ENCODE assay signal across 18 cellular contexts in the genomic region with DNA sequence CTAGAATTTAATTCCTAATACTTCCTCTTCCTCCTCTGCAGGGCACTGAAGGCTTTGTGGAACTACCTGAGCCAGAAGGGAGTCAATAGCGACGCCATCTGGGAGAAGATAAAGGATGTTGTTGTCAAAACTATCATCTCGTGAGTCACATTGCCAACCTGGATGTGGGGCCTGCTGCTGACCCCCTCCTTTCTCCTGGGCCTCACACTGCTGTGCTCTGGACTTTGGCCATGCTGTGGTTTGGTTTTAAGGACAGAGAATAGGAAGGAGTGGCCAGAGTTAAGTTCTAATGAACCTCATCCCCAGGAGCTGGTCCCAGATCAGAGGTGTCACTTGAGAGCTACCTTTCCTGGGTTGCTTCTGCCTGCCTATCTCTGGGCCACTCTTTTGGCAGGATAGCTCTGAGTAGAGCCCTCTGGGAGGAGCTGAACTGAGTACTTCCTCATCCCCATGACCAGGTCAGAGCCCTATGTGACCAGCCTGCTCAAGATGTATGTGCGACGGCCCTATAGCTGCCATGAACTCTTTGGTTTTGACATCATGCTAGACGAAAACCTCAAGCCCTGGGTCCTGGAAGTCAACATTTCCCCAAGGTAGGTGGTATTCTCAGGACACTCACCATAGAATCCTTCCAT. TPM values are rescaled to one million over a fixed set of nuclear protein-coding genes. Genes with fewer than 3 reads are reported as not detected.
DNase-seq lines count a peak whose midpoint lies in the region; ATAC-seq, FAIRE-seq and TF ChIP-seq lines count a peak whose summit lies in the region.
"Had no signal": no experiment of that assay in that cellular context is flagged by ENCODE, and none has a peak within 500 bp of the region (broad histone marks: within the 10 kb centered on the region; RNA-seq: fewer than 3 reads in every experiment).

No MANE protein-coding gene starts in this region.

- H4K8ac ChIP-seq in H9 (replicated peaks; ENCODE audit: insufficient read length, low read depth, low read length): no peak overlapping the region

- no peaks in the 10 kb centered on the region for H3K9me3 Mint-ChIP-seq in stimulated activated effector memory CD8-positive, alpha-beta T cell treated with anti-CD3 and anti-CD28 coated beads, Interleukin-12 subunit alpha, Interleukin-12 subunit beta, amount 100 ng/mL, for 72 hours
- no peaks in the 10 kb centered on the region for H3K9me3 Mint-ChIP-seq in H9
- H3K9me3 Mint-ChIP-seq: CD8-positive, alpha-beta T cell had no signal

- H3K27me3 ChIP-seq in HepG2 (ENCODE audit: control insufficient read depth in 1 of 2, insufficient read depth in 2 of 2, low read length in 2 of 2) (no peaks in the 10 kb centered on the region), H9 (ENCODE audit: insufficient read depth, low read length) (no peaks in the 10 kb centered on the region)

- 38% methylated on average over 6 of the region's 6 CpGs for WGBS in HepG2 (ENCODE audit: low lambda C conversion rate)
- WGBS in H9 (ENCODE audit: extremely low coverage, insufficient read length, low lambda C conversion rate): no CpG with 5 or more reads among the region's 6 CpGs

- H2AK5ac ChIP-seq in H9 (ENCODE audit: insufficient read length, low read length): no peak overlapping the region

- CTCF ChIA-PET in HepG2 (lab: Yijun Ruan, JAX; ENCODE audit: low intra/inter-chr PET ratio, low total read pairs): interaction anchor here (1.4 to 1.6 kb wide), 3 partner anchors 17 to 99 kb away, joined by 5 to 10 read pairs (median 6); no protein-coding TSS in a partner anchor

- H2BK5ac ChIP-seq in H9 (ENCODE audit: insufficient read length, low read length): no peak overlapping the region

- TF ChIP-seq EP300 in HepG2 (IDR thresholded peaks at IDR 0.05; ENCODE audit: low read depth in 2 of 2, low read length in 2 of 2) (peak; percentile 70 to 87; a peak in 3 of 4 replicates), HepG2 (CRISPR knock-in tag; IDR thresholded peaks at IDR 0.05; ENCODE audit: borderline replicate concordance) (peak; percentile 77)

- POLR2A ChIA-PET in HepG2 (lab: Yijun Ruan, JAX): interaction anchor here (0.5 to 8.6 kb wide), 13 partner anchors 8 to 101 kb away, joined by 3 to 218 read pairs (median 4); partner anchors contain the start of gene CYP27A1

- no peaks in the 10 kb centered on the region for H3K79me1 ChIP-seq in H9 (ENCODE audit: insufficient read depth, low read depth, low read length, poor library complexity, severe bottlenecking)

- H2BK15ac ChIP-seq in H9 (ENCODE audit: low read depth, low read length): no peak overlapping the region

- TF ChIP-seq CTCF in HepG2 (CRISPR knock-in tag; IDR thresholded peaks at IDR 0.05): peak; percentile 80
- TF ChIP-seq CTCF in H9 (conservative IDR thresholded peaks at IDR 0.05): no peak

- peak overlapping the region; percentile 45 for H3K27ac Mint-ChIP-seq in stimulated activated effector memory CD8-positive, alpha-beta T cell treated with anti-CD3 and anti-CD28 coated beads, Interleukin-12 subunit alpha, Interleukin-12 subunit beta, amount 100 ng/mL, for 72 hours
- no peak overlapping the region for H3K27ac Mint-ChIP-seq in H9
- H3K27ac Mint-ChIP-seq: B cell; CD8-positive, alpha-beta T cell had no signal

- peak; percentile 87 for FAIRE-seq in HepG2 (lab: Jason Lieb, UNC)
- FAIRE-seq: A204.1, D721Med, H1 had no signal

- H2AFZ ChIP-seq in HepG2 (ENCODE audit: low read length): no peak overlapping the region
- no peak overlapping the region for H2AFZ ChIP-seq in H9 (ENCODE audit: low read length)

- H3K9me3 ChIP-seq in HepG2 (ENCODE audit: low read length): no peaks in the 10 kb centered on the region
- no peaks in the 10 kb centered on the region for H3K9me3 ChIP-seq in H9 (ENCODE audit: control insufficient read depth, low read depth, low read length)

- H3K14ac ChIP-seq in H9 (ENCODE audit: insufficient read depth, low read length): no peak overlapping the region

- H3K36me3 Mint-ChIP-seq in stimulated activated effector memory CD8-positive, alpha-beta T cell treated with anti-CD3 and anti-CD28 coated beads, Interleukin-12 subunit alpha, Interleukin-12 subunit beta, amount 100 ng/mL, for 72 hours: peaks cover 86% of the 10 kb centered on the region
- H3K36me3 Mint-ChIP-seq in H9 (ENCODE audit: insufficient read depth in 1 of 3, low read depth in 3 of 3): peaks cover 64 to 94% (median 86%) of the 10 kb centered on the region in 3 experiments

- no peak overlapping the region for H3K23ac ChIP-seq in H9 (ENCODE audit: insufficient read length, low read depth, low read length)

- H3K9ac ChIP-seq in HepG2 (ENCODE audit: insufficient read depth, low read depth, low read length) (no peak overlapping the region), H9 (ENCODE audit: extremely low read depth, insufficient read length, low read length) (no peak overlapping the region)

- H4K5ac ChIP-seq in H9 (ENCODE audit: insufficient read length, low read depth, low read length): no peak overlapping the region

- no peaks in the 10 kb centered on the region for H3K27me3 Mint-ChIP-seq in H9 (ENCODE audit: low read depth)
- H3K27me3 Mint-ChIP-seq: B cell had no signal

- H3K18ac ChIP-seq in H9 (ENCODE audit: insufficient read length, low read depth, low read length): no peak overlapping the region

- no TSS peak for BruUV-seq in HepG2 (replicated peaks; lab: Mats Ljungman, UMichigan)

- peak overlapping the region in 1 of 3 experiments; percentile 23; a peak in 2 of 6 replicates for H3K4me3 ChIP-seq in HepG2 (replicated peaks in 1 of 3; ENCODE audit: insufficient read depth in 1 of 3, low read depth in 2 of 3, low read length in 3 of 3)

- H2BK120ac ChIP-seq in H9 (ENCODE audit: low read depth, low read length, poor library complexity, severe bottlenecking): no peak overlapping the region

- H4K20me1 ChIP-seq in HepG2 (ENCODE audit: insufficient read depth, low read length): no peaks in the 10 kb centered on the region
- H4K20me1 ChIP-seq in H9 (ENCODE audit: control insufficient read depth, insufficient read depth, insufficient read length): no peaks in the 10 kb centered on the region

- no peak overlapping the region for H2BK12ac ChIP-seq in H9 (ENCODE audit: insufficient read length, low read depth, low read length)

- H3K4me2 ChIP-seq in HepG2 (ENCODE audit: low read depth, low read length) (peak overlapping the region; percentile 50), H9 (ENCODE audit: insufficient read depth, insufficient read length, low read length) (no peak overlapping the region)

- no peak overlapping the region for H3K56ac ChIP-seq in H9 (ENCODE audit: insufficient read length, low read depth, low read length)

- ATAC-seq in HepG2: peak; percentile 62
- no peak for ATAC-seq in stimulated activated effector memory CD8-positive, alpha-beta T cell treated with anti-CD3 and anti-CD28 coated beads, Interleukin-12 subunit alpha, Interleukin-12 subunit beta, amount 100 ng/mL, for 72 hours
- ATAC-seq: CD8-positive, alpha-beta T cell; HCT116 had no signal

- H3K27ac ChIP-seq in HepG2 (ENCODE audit: extremely low read length, insufficient read depth, low read length): peak overlapping the region; percentile 95
- no peak overlapping the region for H3K27ac ChIP-seq in H9 (ENCODE audit: insufficient read length, low read depth, low read length)
- H3K27ac ChIP-seq: HL-60 had no signal

- H3K4me1 ChIP-seq in HepG2 (ENCODE audit: insufficient read depth, low read length) (peaks cover 96% of the 10 kb centered on the region), H9 (ENCODE audit: insufficient read depth, low read length) (no peaks in the 10 kb centered on the region)

- H3K79me2 ChIP-seq in HepG2 (ENCODE audit: insufficient read depth, low read length) (peaks cover 21% of the 10 kb centered on the region), H9 (ENCODE audit: insufficient read depth, low read length) (no peaks in the 10 kb centered on the region)

- no peaks in the 10 kb centered on the region for H3K23me2 ChIP-seq in H9 (ENCODE audit: insufficient read length, low read depth, low read length, poor library complexity, severe bottlenecking)

- TF ChIP-seq POLR2A in HepG2 (IDR thresholded peaks at IDR 0.05; ENCODE audit: insufficient read depth in 1 of 2, low read depth in 2 of 2, low read length in 2 of 2): peak in 1 of 2 experiments; percentile 33; a peak in 1 of 4 replicates

- no peak overlapping the region for H3K4ac ChIP-seq in H9 (ENCODE audit: low read depth, low read length)

- no peak overlapping the region for H4K91ac ChIP-seq in H9 (ENCODE audit: insufficient read length, low read depth, low read length)

- H3K4me1 Mint-ChIP-seq in stimulated activated effector memory CD8-positive, alpha-beta T cell treated with anti-CD3 and anti-CD28 coated beads, Interleukin-12 subunit alpha, Interleukin-12 subunit beta, amount 100 ng/mL, for 72 hours: peaks cover 15% of the 10 kb centered on the region
- H3K4me1 Mint-ChIP-seq in H9: no peaks in the 10 kb centered on the region
- H3K4me1 Mint-ChIP-seq: B cell had no signal

- H2BK20ac ChIP-seq in H9 (ENCODE audit: low read depth, low read length, poor library complexity, severe bottlenecking): no peak overlapping the region

- peak; percentile 55 for DNase-seq in CD1c-positive myeloid dendritic cell (ENCODE audit: extremely low spot score)
- DNase-seq in SW480 (ENCODE audit: low spot score): peak; percentile 33
- peak; percentile 93 for DNase-seq in HepG2 (ENCODE audit: low spot score)
- DNase-seq in stimulated activated effector memory CD8-positive, alpha-beta T cell treated with anti-CD3 and anti-CD28 coated beads, Interleukin-12 subunit alpha, Interleukin-12 subunit beta, amount 100 ng/mL, for 72 hours (ENCODE audit: low spot score in 2 of 2): no peak
- DNase-seq in SK-N-DZ (ENCODE audit: low spot score): no peak
- no peak for DNase-seq in H9
- DNase-seq in activated T-cell treated with anti-CD3 and anti-CD28 coated beads for 4 hours: no peak
- DNase-seq: C1 segment of cervical spinal cord; CD8-positive, alpha-beta T cell; COR-L47; GF-D8; IMR-90 had no signal

- intact Hi-C loops in HepG2 (cut with micrococcal nuclease; ENCODE audit: unreplicated experiment): loop anchor here (1.0 kb wide), 1 partner anchor 98 kb away; no protein-coding TSS in a partner anchor

- TF ChIP-seq RAD21 in HepG2 (CRISPR knock-in tag; IDR thresholded peaks at IDR 0.05): peak; percentile 73

- H3K36me3 ChIP-seq in HepG2 (replicated peaks in 1 of 2; ENCODE audit: control insufficient read depth in 1 of 2, insufficient read depth in 2 of 2, low read length in 2 of 2): peaks cover 34 to 70% of the 10 kb centered on the region in 2 experiments

- no peak overlapping the region for H3K4me3 Mint-ChIP-seq in stimulated activated effector memory CD8-positive, alpha-beta T cell treated with anti-CD3 and anti-CD28 coated beads, Interleukin-12 subunit alpha, Interleukin-12 subunit beta, amount 100 ng/mL, for 72 hours
- no peak overlapping the region for H3K4me3 Mint-ChIP-seq in H9
- H3K4me3 Mint-ChIP-seq: B cell; CD8-positive, alpha-beta T cell had no signal

- H3T11ph ChIP-seq in H9 (ENCODE audit: low read length): no peak overlapping the region

- in situ Hi-C loops in HepG2 (cut with HindIII; ENCODE audit: extremely low pct_ligation_motif_present, low pct_unique_long_range_greater_than_20kb): loop anchor here (25.0 kb wide), 1 partner anchor 88 kb away; the partner anchor contains the start of gene PRKAG3

RNA-seq across cellular contexts. Expression of gene CYP27A1, which starts 33.0 kb away (rescaled TPM):
- total RNA-seq in HepG2 (2016; rRNA removed; fragmentation: Illumina TruSeq; extraction: Trizol) (106 and 157 TPM in 2 replicates), H9 (2021) (3.1 and 3.4 TPM in 2 replicates)
- 29.2 and 32.0 TPM in 2 replicates for total RNA-seq in HepG2 (2016; cell fraction: cytosol; rRNA removed; fragmentation: Illumina TruSeq; extraction: Trizol; ENCODE audit: low read depth)
- total RNA-seq in HepG2 (2016; cell fraction: insoluble cytoplasmic fraction; rRNA removed; fragmentation: Illumina TruSeq; extraction: Trizol): 92.9 and 157 TPM in 2 replicates
- 59.2 and 68.0 TPM in 2 replicates for total RNA-seq in HepG2 (2016; cell fraction: membrane; rRNA removed; fragmentation: Illumina TruSeq; extraction: Trizol)
- total RNA-seq in HepG2 (2016; cell fraction: nucleus; rRNA removed; fragmentation: Illumina TruSeq; extraction: Trizol): 124 and 147 TPM in 2 replicates
- polyA plus RNA-seq in HepG2 (2011; rRNA removed): 266 and 314 TPM in 2 replicates
- 327 and 396 TPM in 2 replicates for polyA plus RNA-seq in HepG2 (2011; cell fraction: cytosol; rRNA removed)
- 158 and 203 TPM in 2 replicates for polyA plus RNA-seq in HepG2 (2011; cell fraction: nucleus; rRNA removed)
- 154 and 189 TPM in 2 replicates for polyA plus RNA-seq in HepG2 (2012)
- polyA plus RNA-seq in HepG2 (2016; cell fraction: cytosol; fragmentation: Illumina TruSeq; extraction: Trizol; ENCODE audit: low read depth): 34.9 and 39.0 TPM in 2 replicates
- polyA plus RNA-seq in HepG2 (2016; cell fraction: insoluble cytoplasmic fraction; fragmentation: Illumina TruSeq; extraction: Trizol; ENCODE audit: low read depth): 90.8 and 107 TPM in 2 replicates
- 49.2 and 51.3 TPM in 2 replicates for polyA plus RNA-seq in HepG2 (2016; cell fraction: membrane; fragmentation: Illumina TruSeq; extraction: Trizol; ENCODE audit: low read depth)
- 203 and 207 TPM in 2 replicates for polyA plus RNA-seq in HepG2 (2016; cell fraction: nucleus; fragmentation: Illumina TruSeq; extraction: Trizol; ENCODE audit: insufficient read depth, low read depth)
- polyA minus RNA-seq in HepG2 (2011; rRNA and poly(A)+ RNA removed; ENCODE audit: low replicate concordance): 399 TPM in 1 of 2 replicates, not detected in the other
- 113 and 138 TPM in 2 replicates for polyA minus RNA-seq in HepG2 (2011; cell fraction: cytosol; rRNA and poly(A)+ RNA removed)
- polyA minus RNA-seq in HepG2 (2011; cell fraction: nucleus; rRNA and poly(A)+ RNA removed): 86.3 and 96.4 TPM in 2 replicates
- 0.48 TPM in 1 of 2 replicates, not detected in the other for polyA plus RNA-seq in SK-N-DZ (2014; cell fraction: cytosol; rRNA removed)
- polyA plus RNA-seq in SK-N-DZ (2014; cell fraction: nucleus; rRNA removed): 0.30 and 0.49 TPM in 2 replicates
- total RNA-seq: CD8-positive, alpha-beta T cell had no signal

RNA-seq across cellular contexts. Expression of gene TTLL4, which starts 38.3 kb away (rescaled TPM):
- total RNA-seq in HepG2 (2016; rRNA removed; fragmentation: Illumina TruSeq; extraction: Trizol) (77.5 and 78.0 TPM in 2 replicates), H9 (2021) (91.4 and 96.4 TPM in 2 replicates)
- 26.9 and 32.1 TPM in 2 replicates for total RNA-seq in HepG2 (2016; cell fraction: cytosol; rRNA removed; fragmentation: Illumina TruSeq; extraction: Trizol; ENCODE audit: low read depth)
- 64.0 and 77.3 TPM in 2 replicates for total RNA-seq in HepG2 (2016; cell fraction: insoluble cytoplasmic fraction; rRNA removed; fragmentation: Illumina TruSeq; extraction: Trizol)
- total RNA-seq in HepG2 (2016; cell fraction: membrane; rRNA removed; fragmentation: Illumina TruSeq; extraction: Trizol): 48.8 and 53.6 TPM in 2 replicates
- 76.4 and 96.7 TPM in 2 replicates for total RNA-seq in HepG2 (2016; cell fraction: nucleus; rRNA removed; fragmentation: Illumina TruSeq; extraction: Trizol)
- 84.6 and 85.5 TPM in 2 replicates for polyA plus RNA-seq in HepG2 (2011; rRNA removed)
- 56.8 and 57.9 TPM in 2 replicates for polyA plus RNA-seq in HepG2 (2011; cell fraction: cytosol; rRNA removed)
- 188 and 192 TPM in 2 replicates for polyA plus RNA-seq in HepG2 (2011; cell fraction: nucleus; rRNA removed)
- 71.9 and 80.9 TPM in 2 replicates for polyA plus RNA-seq in HepG2 (2012)
- polyA plus RNA-seq in HepG2 (2016; cell fraction: cytosol; fragmentation: Illumina TruSeq; extraction: Trizol; ENCODE audit: low read depth): 15.6 and 16.8 TPM in 2 replicates
- polyA plus RNA-seq in HepG2 (2016; cell fraction: insoluble cytoplasmic fraction; fragmentation: Illumina TruSeq; extraction: Trizol; ENCODE audit: low read depth): 85.9 and 98.6 TPM in 2 replicates
- polyA plus RNA-seq in HepG2 (2016; cell fraction: membrane; fragmentation: Illumina TruSeq; extraction: Trizol; ENCODE audit: low read depth): 41.6 and 46.1 TPM in 2 replicates
- 172 and 200 TPM in 2 replicates for polyA plus RNA-seq in HepG2 (2016; cell fraction: nucleus; fragmentation: Illumina TruSeq; extraction: Trizol; ENCODE audit: insufficient read depth, low read depth)
- 60.1 and 174 TPM in 2 replicates for polyA minus RNA-seq in HepG2 (2011; rRNA and poly(A)+ RNA removed; ENCODE audit: low replicate concordance)
- 43.8 and 44.1 TPM in 2 replicates for polyA minus RNA-seq in HepG2 (2011; cell fraction: cytosol; rRNA and poly(A)+ RNA removed)
- 158 and 170 TPM in 2 replicates for polyA minus RNA-seq in HepG2 (2011; cell fraction: nucleus; rRNA and poly(A)+ RNA removed)
- polyA plus RNA-seq in SK-N-DZ (2014; cell fraction: cytosol; rRNA removed): 24.8 and 25.9 TPM in 2 replicates
- 85.3 and 102 TPM in 2 replicates for polyA plus RNA-seq in SK-N-DZ (2014; cell fraction: nucleus; rRNA removed)

Comparison
In these comparisons a context has a peak if more than half of its experiments do, and no peak if none do; other contexts are left out.
1. DNase-seq: peak in CD1c-positive myeloid dendritic cell (single experiment), SW480 (single experiment) and HepG2 (single experiment); none in stimulated activated effector memory CD8-positive, alpha-beta T cell treated with anti-CD3 and anti-CD28 coated beads, Interleukin-12 subunit alpha, Interleukin-12 subunit beta, amount 100 ng/mL, for 72 hours (0 of 2), SK-N-DZ (single experiment), H9 (single experiment) and activated T-cell treated with anti-CD3 and anti-CD28 coated beads for 4 hours (single experiment).